1 cellular context compared by ENCODE assay signal in genomic region chr18:80171190-80171872, GRCh38.
TF ChIP-seq lines count a peak whose summit lies in the region.

No MANE protein-coding gene starts in this region.

TF ChIP-seq in HepG2, 621 proteins besides CTCF, POLR2A, EP300 and RAD21 (continued from another document):
- TF ChIP-seq ZNF407 (CRISPR knock-in tag; IDR thresholded peaks at IDR 0.05; ENCODE audit: not compliant biosample characterization), result no peak
- 0 out of 2 replicates have a peak, but pooled peaks have one; percentile 17 for TF ChIP-seq ZBTB38 (CRISPR knock-in tag; IDR thresholded peaks at IDR 0.05)
- TF ChIP-seq GABPB1 (CRISPR knock-in tag; IDR thresholded peaks at IDR 0.05), result 0 out of 2 replicates have a peak, but pooled peaks have one; percentile 12
- peak; percentile 85 for TF ChIP-seq ZBTB33 (CRISPR knock-in tag; IDR thresholded peaks at IDR 0.05)
- no peak for TF ChIP-seq ZNF383 (CRISPR knock-in tag; IDR thresholded peaks at IDR 0.05; ENCODE audit: borderline replicate concordance)
- TF ChIP-seq SALL2 (CRISPR knock-in tag; IDR thresholded peaks at IDR 0.05), result 0 out of 2 replicates have a peak, but pooled peaks have one; percentile 27
TF ChIP-seq in HepG2: peak in this region for 7.
